Comparison of ENCODE assay signal across 10 cellular contexts in the genomic region with DNA sequence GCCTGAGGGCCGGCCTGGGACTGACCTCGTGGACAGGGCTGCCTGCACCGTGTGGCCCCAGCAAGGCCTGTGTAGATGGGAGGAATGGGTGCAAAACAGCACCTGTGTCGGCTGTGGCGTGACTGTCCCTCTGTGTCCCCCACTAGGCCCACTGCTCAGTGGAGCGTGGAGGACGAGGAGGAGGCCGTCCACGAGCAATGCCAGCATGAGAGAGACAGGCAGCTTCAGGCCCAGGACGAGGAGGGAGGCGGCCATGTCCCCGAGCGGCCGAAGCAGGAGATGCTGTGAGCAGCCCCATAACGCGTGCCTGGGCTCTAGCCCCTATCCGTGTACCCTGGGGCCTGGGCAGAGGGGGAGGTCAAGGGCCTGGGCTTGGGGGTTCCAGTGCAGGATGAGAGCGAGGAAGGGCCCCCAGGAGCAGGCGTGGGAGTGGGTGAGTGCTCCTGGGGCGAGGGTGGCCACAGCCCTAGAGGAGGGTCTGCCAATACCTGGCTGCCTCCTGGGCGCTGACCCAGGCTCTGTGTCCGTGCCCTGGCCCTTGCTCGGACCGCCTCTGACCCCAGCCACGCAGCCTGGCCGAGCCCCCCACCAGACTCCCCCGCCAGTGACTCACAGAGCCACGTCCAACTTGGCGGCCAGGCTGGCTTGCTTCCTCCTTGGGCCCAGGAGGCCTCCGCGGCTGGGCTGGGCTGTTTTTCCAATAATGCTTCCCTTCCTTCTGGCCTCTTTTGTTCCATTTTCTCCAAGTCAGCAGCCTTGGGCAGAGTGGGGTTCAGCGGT. TPM values are rescaled to one million over a fixed set of nuclear protein-coding genes. Genes with fewer than 3 reads are reported as not detected.
DNase-seq lines count a peak whose midpoint lies in the region; ATAC-seq and TF ChIP-seq lines count a peak whose summit lies in the region.
"Had no signal": no experiment of that assay in that cellular context is flagged by ENCODE, and none has a peak within 500 bp of the region (broad histone marks: within the 10 kb centered on the region; RNA-seq: fewer than 3 reads in every experiment).

No MANE protein-coding gene starts in this region.

- no peak for TF ChIP-seq CTCF in colonic mucosa (IDR thresholded peaks at IDR 0.05)

- no peak overlapping the region for H3K4me3 Mint-ChIP-seq in natural killer cell treated with Interleukin-12 subunit alpha and Interleukin-12 subunit beta and Interleukin-15 and Interleukin-18, amount 100 ng/mL, for 72 hours

- H3K27me3 Mint-ChIP-seq in natural killer cell treated with Interleukin-12 subunit alpha and Interleukin-12 subunit beta and Interleukin-15 and Interleukin-18, amount 100 ng/mL, for 72 hours = no peaks in the 10 kb centered on the region

- no peaks in the 10 kb centered on the region for H3K9me3 ChIP-seq in colonic mucosa

- peak overlapping the region; percentile 67 for H3K27ac ChIP-seq in colonic mucosa

- ATAC-seq in natural killer cell treated with Interleukin-12 subunit alpha and Interleukin-12 subunit beta and Interleukin-15 and Interleukin-18, amount 100 ng/mL, for 72 hours = no peak
- ATAC-seq in GM19395 (IDR thresholded peaks at IDR 0.05; ENCODE audit: unreplicated experiment) = no peak

- H3K4me1 ChIP-seq in colonic mucosa = no peaks in the 10 kb centered on the region

- H3K9ac ChIP-seq in colonic mucosa (ENCODE audit: low read depth in 2 of 2, low read length in 2 of 2) = peak overlapping the region; percentile 19 to 60

- H3K9me3 Mint-ChIP-seq in natural killer cell treated with Interleukin-12 subunit alpha and Interleukin-12 subunit beta and Interleukin-15 and Interleukin-18, amount 100 ng/mL, for 72 hours = no peaks in the 10 kb centered on the region

- peaks cover 0 to 14% of the 10 kb centered on the region in 2 donors for H3K4me1 Mint-ChIP-seq in natural killer cell treated with Interleukin-12 subunit alpha and Interleukin-12 subunit beta and Interleukin-15 and Interleukin-18, amount 100 ng/mL, for 72 hours (ENCODE audit: low read depth in 2 of 2)

- H3K36me3 Mint-ChIP-seq in natural killer cell treated with Interleukin-12 subunit alpha and Interleukin-12 subunit beta and Interleukin-15 and Interleukin-18, amount 100 ng/mL, for 72 hours = no peaks in the 10 kb centered on the region

- H3K4me3 ChIP-seq in colonic mucosa = no peak overlapping the region

- no peak overlapping the region for H3K27ac Mint-ChIP-seq in natural killer cell treated with Interleukin-12 subunit alpha and Interleukin-12 subunit beta and Interleukin-15 and Interleukin-18, amount 100 ng/mL, for 72 hours

- intact Hi-C loops in colonic mucosa (cut with DNase I) = loop anchor here (5.0 kb wide), 1 partner anchor 272 kb away; no protein-coding TSS in a partner anchor

- DNase-seq in CD1c-positive myeloid dendritic cell (ENCODE audit: extremely low spot score) (peak; percentile 35), colonic mucosa (peak; percentile 40), globus pallidus (ENCODE audit: low spot score) (no peak), NCI-H1694 treated with DMSO at 0.1 percent for 48 hours (lab: John Stamatoyannopoulos, UW) (no peak)
- DNase-seq in natural killer cell treated with Interleukin-12 subunit alpha and Interleukin-12 subunit beta and Interleukin-15 and Interleukin-18, amount 100 ng/mL, for 72 hours (ENCODE audit: low spot score) = peak; percentile 56
- DNase-seq: Calu3; NCI-H526 treated with DMSO at 0.1 percent for 48 hours; stimulated activated CD4-positive, alpha-beta T cell treated with anti-CD3 and anti-CD28 coated beads, Interleukin-12 subunit alpha, Interleukin-12 subunit beta, amount 100 ng/mL, for 4 hours had no signal

- H3K36me3 ChIP-seq in colonic mucosa = no peaks in the 10 kb centered on the region

- H3K27me3 ChIP-seq in colonic mucosa = no peaks in the 10 kb centered on the region

RNA-seq across cellular contexts. Expression of a gene that starts 11.6 kb away (rescaled TPM):
- total RNA-seq in colonic mucosa = not detected
- total RNA-seq in natural killer cell treated with Interleukin-12 subunit alpha and Interleukin-12 subunit beta and Interleukin-15 and Interleukin-18, amount 100 ng/mL, for 72 hours = not detected
- total RNA-seq: Calu3, esophagus mucosa had no signal

RNA-seq across cellular contexts. Expression of a gene that starts 27.2 kb away (rescaled TPM):
- 10 to 100 TPM; 18.9 to 23.0 TPM for total RNA-seq in colonic mucosa
- total RNA-seq in natural killer cell treated with Interleukin-12 subunit alpha and Interleukin-12 subunit beta and Interleukin-15 and Interleukin-18, amount 100 ng/mL, for 72 hours = 100 to 1,000 TPM; 240 to 358 TPM
- total RNA-seq: Calu3 had no signal

RNA-seq across cellular contexts. Expression of a gene that starts 39.4 kb away (rescaled TPM):
- under 1 TPM in 1 of 2 donors, not detected in 1; 0.72 TPM for total RNA-seq in colonic mucosa
- under 1 TPM in 1 of 2 donors, not detected in 1; 0.33 TPM for total RNA-seq in natural killer cell treated with Interleukin-12 subunit alpha and Interleukin-12 subunit beta and Interleukin-15 and Interleukin-18, amount 100 ng/mL, for 72 hours
- total RNA-seq: Calu3 had no signal

RNA-seq across cellular contexts. Expression of a gene that starts 41.4 kb away (rescaled TPM):
- under 1 TPM in 1 of 2 donors, not detected in 1; 0.94 TPM for total RNA-seq in colonic mucosa
- 1 to 10 TPM in 1 of 2 donors, not detected in 1; 1.4 TPM for total RNA-seq in natural killer cell treated with Interleukin-12 subunit alpha and Interleukin-12 subunit beta and Interleukin-15 and Interleukin-18, amount 100 ng/mL, for 72 hours

RNA-seq across cellular contexts. Expression of a gene that starts 45.3 kb away (rescaled TPM):
- 1 to 10 TPM; 1.7 to 3.5 TPM for total RNA-seq in colonic mucosa
- total RNA-seq in natural killer cell treated with Interleukin-12 subunit alpha and Interleukin-12 subunit beta and Interleukin-15 and Interleukin-18, amount 100 ng/mL, for 72 hours = not detected

Comparison
In these comparisons a context has a peak if more than half of its experiments do, and no peak if none do; other contexts are left out.
1. DNase-seq: peak in CD1c-positive myeloid dendritic cell (single experiment), colonic mucosa (single experiment) and natural killer cell treated with Interleukin-12 subunit alpha and Interleukin-12 subunit beta and Interleukin-15 and Interleukin-18, amount 100 ng/mL, for 72 hours (single experiment); none in globus pallidus (single experiment) and NCI-H1694 treated with DMSO at 0.1 percent for 48 hours (single experiment).
2. RNA of a gene that starts 27.2 kb away (total RNA-seq): 240 to 358 TPM in natural killer cell treated with Interleukin-12 subunit alpha and Interleukin-12 subunit beta and Interleukin-15 and Interleukin-18, amount 100 ng/mL, for 72 hours; 18.9 to 23.0 TPM in colonic mucosa; every median in the first group is over 10 times any median in the second.